ENCODE assay signal across 1 cellular context in genomic region chr2:70035344-70035844, GRCh38.
TF ChIP-seq lines count a peak whose summit lies in the region.

No MANE protein-coding gene starts in this region.

TF ChIP-seq in SK-N-SH treated with all-trans-retinoic acid at 6 μM for 48 hours, 23 proteins besides CTCF, POLR2A, EP300 and RAD21 (continued from another document):
- TF ChIP-seq, protein P1, sequence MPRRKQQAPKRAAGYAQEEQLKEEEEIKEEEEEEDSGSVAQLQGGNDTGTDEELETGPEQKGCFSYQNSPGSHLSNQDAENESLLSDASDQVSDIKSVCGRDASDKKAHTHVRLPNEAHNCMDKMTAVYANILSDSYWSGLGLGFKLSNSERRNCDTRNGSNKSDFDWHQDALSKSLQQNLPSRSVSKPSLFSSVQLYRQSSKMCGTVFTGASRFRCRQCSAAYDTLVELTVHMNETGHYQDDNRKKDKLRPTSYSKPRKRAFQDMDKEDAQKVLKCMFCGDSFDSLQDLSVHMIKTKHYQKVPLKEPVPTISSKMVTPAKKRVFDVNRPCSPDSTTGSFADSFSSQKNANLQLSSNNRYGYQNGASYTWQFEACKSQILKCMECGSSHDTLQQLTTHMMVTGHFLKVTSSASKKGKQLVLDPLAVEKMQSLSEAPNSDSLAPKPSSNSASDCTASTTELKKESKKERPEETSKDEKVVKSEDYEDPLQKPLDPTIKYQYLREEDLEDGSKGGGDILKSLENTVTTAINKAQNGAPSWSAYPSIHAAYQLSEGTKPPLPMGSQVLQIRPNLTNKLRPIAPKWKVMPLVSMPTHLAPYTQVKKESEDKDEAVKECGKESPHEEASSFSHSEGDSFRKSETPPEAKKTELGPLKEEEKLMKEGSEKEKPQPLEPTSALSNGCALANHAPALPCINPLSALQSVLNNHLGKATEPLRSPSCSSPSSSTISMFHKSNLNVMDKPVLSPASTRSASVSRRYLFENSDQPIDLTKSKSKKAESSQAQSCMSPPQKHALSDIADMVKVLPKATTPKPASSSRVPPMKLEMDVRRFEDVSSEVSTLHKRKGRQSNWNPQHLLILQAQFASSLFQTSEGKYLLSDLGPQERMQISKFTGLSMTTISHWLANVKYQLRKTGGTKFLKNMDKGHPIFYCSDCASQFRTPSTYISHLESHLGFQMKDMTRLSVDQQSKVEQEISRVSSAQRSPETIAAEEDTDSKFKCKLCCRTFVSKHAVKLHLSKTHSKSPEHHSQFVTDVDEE (CRISPR knock-in tag; IDR thresholded peaks at IDR 0.05), result no peak
- TF ChIP-seq RARB (CRISPR knock-in tag; IDR thresholded peaks at IDR 0.05) (no peak), SNAI2 (CRISPR knock-in tag; IDR thresholded peaks at IDR 0.05) (no peak), BACH2 (CRISPR knock-in tag; IDR thresholded peaks at IDR 0.05; ENCODE audit: borderline replicate concordance) (no peak), TCF4 (CRISPR knock-in tag; IDR thresholded peaks at IDR 0.05; ENCODE audit: borderline replicate concordance) (no peak), ZC3H10 (CRISPR knock-in tag; IDR thresholded peaks at IDR 0.05) (no peak), ISL1 (CRISPR knock-in tag; IDR thresholded peaks at IDR 0.05) (no peak), PPARA (CRISPR knock-in tag; IDR thresholded peaks at IDR 0.05; ENCODE audit: borderline replicate concordance) (no peak), POU6F1 (CRISPR knock-in tag; IDR thresholded peaks at IDR 0.05; ENCODE audit: borderline replicate concordance, low read depth) (no peak), TOX (CRISPR knock-in tag; IDR thresholded peaks at IDR 0.05; ENCODE audit: borderline replicate concordance) (no peak), ESRRG (CRISPR knock-in tag; IDR thresholded peaks at IDR 0.05) (no peak)
- TF ChIP-seq, protein P2, sequence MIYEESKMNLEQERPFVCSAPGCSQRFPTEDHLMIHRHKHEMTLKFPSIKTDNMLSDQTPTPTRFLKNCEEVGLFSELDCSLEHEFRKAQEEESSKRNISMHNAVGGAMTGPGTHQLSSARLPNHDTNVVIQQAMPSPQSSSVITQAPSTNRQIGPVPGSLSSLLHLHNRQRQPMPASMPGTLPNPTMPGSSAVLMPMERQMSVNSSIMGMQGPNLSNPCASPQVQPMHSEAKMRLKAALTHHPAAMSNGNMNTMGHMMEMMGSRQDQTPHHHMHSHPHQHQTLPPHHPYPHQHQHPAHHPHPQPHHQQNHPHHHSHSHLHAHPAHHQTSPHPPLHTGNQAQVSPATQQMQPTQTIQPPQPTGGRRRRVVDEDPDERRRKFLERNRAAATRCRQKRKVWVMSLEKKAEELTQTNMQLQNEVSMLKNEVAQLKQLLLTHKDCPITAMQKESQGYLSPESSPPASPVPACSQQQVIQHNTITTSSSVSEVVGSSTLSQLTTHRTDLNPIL (CRISPR knock-in tag; IDR thresholded peaks at IDR 0.05; ENCODE audit: low read depth), result no peak
TF ChIP-seq in SK-N-SH treated with all-trans-retinoic acid at 6 μM for 48 hours: peak in this region for 0.
